28 cellular contexts compared by ENCODE assay signal in genomic region chr21:37770496-37770895, GRCh38.
"Had no signal": no experiment of that assay in that cellular context is flagged by ENCODE, and none has a peak within 500 bp of the region (broad histone marks: within the 10 kb centered on the region; RNA-seq: fewer than 3 reads in every experiment).

No MANE protein-coding gene starts in this region.

- H3K27me3 ChIP-seq: neural progenitor cell, stomach, testis, thyroid gland, transverse colon, upper lobe of left lung, vagina had no signal

- DNase-seq: hypothalamus; immature natural killer cell; left ventricle myocardium inferior; naive B cell; natural killer cell; nephron progenitor cell; occipital lobe; retina; right cardiac atrium; stimulated activated CD4-positive, alpha-beta T cell treated with anti-CD3 and anti-CD28 coated beads, Interleukin-12 subunit alpha, Interleukin-12 subunit beta, amount 100 ng/mL, for 4 hours; stimulated activated CD4-positive, alpha-beta T cell treated with anti-CD3 and anti-CD28 coated beads, Interleukin-15, amount 100 ng/mL, for 24 hours; stimulated activated CD4-positive, alpha-beta T cell treated with anti-CD3 and anti-CD28 coated beads, Interleukin-2, amount 100 ng/mL, for 24 hours; stimulated activated CD4-positive, alpha-beta T cell treated with anti-CD3 and anti-CD28 coated beads, Interleukin-4, amount 100 ng/mL, for 1 hour; stimulated activated naive B cell treated with anti-CD40 and anti-IgM and Interleukin-4, amounts not matched to agents 10 μg/mL and 1 μg/mL and 100 μg/mL, for 72 hours; stimulated activated naive CD8-positive, alpha-beta T cell treated with anti-CD3 and anti-CD28 coated beads, Interleukin-15, Interleukin-2, amounts not matched to agents 100 U/mL and 50 U/mL, for 24 hours; stomach; testis; thyroid gland; transverse colon; upper lobe of left lung had no signal

- H3K9ac ChIP-seq: neural progenitor cell had no signal

- H2AFZ ChIP-seq: neural progenitor cell had no signal

- H3K4me1 ChIP-seq: left ventricle myocardium inferior, prostate gland, stomach, testis, thyroid gland, transverse colon, upper lobe of left lung, vagina had no signal

- ATAC-seq: natural killer cell; right cardiac atrium; sciatic nerve; stimulated activated naive B cell treated with anti-CD40 and anti-IgM and Interleukin-4, amounts not matched to agents 10 μg/mL and 1 μg/mL and 100 μg/mL, for 72 hours; stimulated activated naive CD8-positive, alpha-beta T cell treated with anti-CD3 and anti-CD28 coated beads, Interleukin-15, Interleukin-2, amounts not matched to agents 100 U/mL and 50 U/mL, for 24 hours had no signal

- H3K36me3 ChIP-seq: left ventricle myocardium inferior, neural progenitor cell, neutrophil, prostate gland, stomach, thyroid gland, transverse colon, upper lobe of left lung, vagina had no signal

- H3K9me3 ChIP-seq: neutrophil, prostate gland, stomach, testis, thyroid gland, transverse colon, upper lobe of left lung, vagina had no signal

- H3K4me2 ChIP-seq: neural progenitor cell had no signal

- FAIRE-seq: islet of Langerhans had no signal

- H3K4me3 ChIP-seq: left ventricle myocardium inferior, lung, neural progenitor cell, prostate gland, skin epidermis, stomach, testis, thyroid gland, transverse colon, upper lobe of left lung, vagina had no signal

- H3K27ac ChIP-seq: left ventricle myocardium inferior, neural progenitor cell, neutrophil, prostate gland, skin epidermis, stomach, testis, thyroid gland, transverse colon, upper lobe of left lung, vagina had no signal
